ENCODE assay signal across 15 cellular contexts in the genomic region with DNA sequence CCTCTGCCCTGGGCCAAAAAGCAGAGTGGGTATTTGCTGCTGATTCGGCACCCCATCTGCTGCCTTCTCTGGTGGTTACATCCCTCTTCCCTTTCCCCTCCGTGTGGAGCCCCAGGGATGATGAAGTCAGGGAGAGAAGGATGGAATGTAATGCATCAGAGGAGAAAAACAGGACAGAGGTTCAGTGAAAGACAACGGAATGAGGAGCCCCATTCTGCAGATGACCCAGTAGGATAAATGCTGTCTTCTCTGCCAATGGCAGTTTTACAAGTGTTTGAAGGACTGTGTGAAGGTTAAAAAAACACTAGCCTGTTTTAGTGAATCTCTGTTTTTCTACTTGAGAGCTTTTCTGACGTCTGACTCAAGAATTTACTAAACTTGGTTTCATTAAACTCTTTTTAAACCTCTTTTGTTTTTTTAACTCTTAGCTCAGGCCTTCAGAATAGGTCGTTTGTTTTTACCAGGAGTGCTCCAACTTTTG.
DNase-seq lines count a peak whose midpoint lies in the region; ATAC-seq and TF ChIP-seq lines count a peak whose summit lies in the region.
"Had no signal": no experiment of that assay in that cellular context is flagged by ENCODE, and none has a peak within 500 bp of the region (broad histone marks: within the 10 kb centered on the region; RNA-seq: fewer than 3 reads in every experiment).

No MANE protein-coding gene starts in this region.

- H3K27me3 ChIP-seq in left ventricle myocardium inferior (ENCODE audit: low read depth) (no peaks in the 10 kb centered on the region), heart left ventricle (no peaks in the 10 kb centered on the region), body of pancreas (no peaks in the 10 kb centered on the region)
- H3K27me3 ChIP-seq: transverse colon had no signal

- TF ChIP-seq POLR2A in heart left ventricle (IDR thresholded peaks at IDR 0.05), result no peak
- no peak for TF ChIP-seq POLR2A in body of pancreas (IDR thresholded peaks at IDR 0.05)

- TF ChIP-seq CTCF in left ventricle myocardium inferior (IDR thresholded peaks at IDR 0.05; ENCODE audit: borderline replicate concordance), result no peak
- no peak for TF ChIP-seq CTCF in heart left ventricle (IDR thresholded peaks at IDR 0.05)
- no peak for TF ChIP-seq CTCF in body of pancreas (IDR thresholded peaks at IDR 0.05)

- 60 to 69% (median 64%) methylated on average over 5 of the region's 5 CpGs for WGBS in heart left ventricle, 4 donors
- WGBS in body of pancreas, 2 donors, result 66 to 71% methylated on average over 5 of the region's 5 CpGs

- no peak for ATAC-seq in heart left ventricle
- no peak for ATAC-seq in HG03039 (IDR thresholded peaks at IDR 0.05; ENCODE audit: unreplicated experiment)
- ATAC-seq in body of pancreas, result no peak
- ATAC-seq: left lobe of liver had no signal

- H3K4me3 ChIP-seq in left ventricle myocardium inferior (no peak overlapping the region), heart left ventricle (no peak overlapping the region), body of pancreas (no peak overlapping the region)
- H3K4me3 ChIP-seq: transverse colon had no signal

- H3K27ac ChIP-seq in left ventricle myocardium inferior (replicated peaks) (peak overlapping the region; percentile 10), heart left ventricle (peak overlapping the region in 1 of 12 donors; percentile 28), body of pancreas (no peak overlapping the region)
- H3K27ac ChIP-seq: transverse colon, VCaP had no signal

- intact Hi-C loops in left ventricle myocardium inferior (cut with micrococcal nuclease) (no loop called here), heart left ventricle (cut with DNase I) (no loop called here), body of pancreas (cut with DNase I) (no loop called here)

- H3K36me3 ChIP-seq in left ventricle myocardium inferior, result no peaks in the 10 kb centered on the region
- H3K36me3 ChIP-seq in heart left ventricle, result peaks cover 0 to 25% (median 6%) of the 10 kb centered on the region in 9 donors
- H3K36me3 ChIP-seq in body of pancreas (replicated peaks in 1 of 2; ENCODE audit: insufficient read depth in 1 of 2, low read depth in 2 of 2), result peaks cover 0 to 1% of the 10 kb centered on the region in 2 donors
- H3K36me3 ChIP-seq: transverse colon had no signal

- H3K9me3 ChIP-seq in left ventricle myocardium inferior (replicated peaks) (no peaks in the 10 kb centered on the region), heart left ventricle (no peaks in the 10 kb centered on the region), body of pancreas (no peaks in the 10 kb centered on the region)
- H3K9me3 ChIP-seq: transverse colon had no signal

- no peak for DNase-seq in left ventricle myocardium inferior
- DNase-seq in heart left ventricle, result no peak
- DNase-seq in cerebellar cortex (ENCODE audit: low spot score), result peak; percentile 75
- peak; percentile 13 for DNase-seq in left kidney (ENCODE audit: low read depth, low spot score)
- no peak for DNase-seq in KG1 (lab: John Stamatoyannopoulos, UW)
- DNase-seq in mucosa of gallbladder (ENCODE audit: low spot score), result no peak
- no peak for DNase-seq in body of pancreas
- DNase-seq: 8988T; retina; stimulated activated CD4-positive, alpha-beta T cell treated with anti-CD3 and anti-CD28 coated beads, Interleukin-1b, Interleukin-23, amount 100 ng/mL, for 48 hours; stimulated activated CD8-positive, alpha-beta memory T cell treated with anti-CD3 and anti-CD28 coated beads, Interleukin-4, amount 100 ng/mL, for 48 hours; transverse colon had no signal

- peaks cover 11% of the 10 kb centered on the region for H3K4me1 ChIP-seq in left ventricle myocardium inferior
- H3K4me1 ChIP-seq in heart left ventricle, result peaks cover 0 to 19% (median 5%) of the 10 kb centered on the region in 12 donors
- no peaks in the 10 kb centered on the region for H3K4me1 ChIP-seq in body of pancreas

Comparison
In these comparisons a context has a peak if more than half of its experiments do, and no peak if none do; other contexts are left out.
1. DNase-seq: peak in cerebellar cortex (single experiment) and left kidney (single experiment); none in left ventricle myocardium inferior (single experiment), heart left ventricle (0 of 5), KG1 (single experiment), mucosa of gallbladder (single experiment) and body of pancreas (0 of 4).